Comparison of ENCODE assay signal across 9 cellular contexts in genomic region chr20:51447097-51447764, GRCh38.
DNase-seq lines count a peak whose midpoint lies in the region; ATAC-seq and TF ChIP-seq lines count a peak whose summit lies in the region.
"Had no signal": no experiment of that assay in that cellular context is flagged by ENCODE, and none has a peak within 500 bp of the region (broad histone marks: within the 10 kb centered on the region; RNA-seq: fewer than 3 reads in every experiment).

No MANE protein-coding gene starts in this region.

- ATAC-seq in left lung = peak; percentile 56

- dilution Hi-C loops in mammary epithelial cell (cut with HindIII; ENCODE audit: low sequenced_read_pairs) = no loop called here

- peak overlapping the region; percentile 55 for H3K4me2 ChIP-seq in mammary epithelial cell (ENCODE audit: insufficient read depth, low read depth, low read length)
- H3K4me2 ChIP-seq in MM.1S (ENCODE audit: low read depth, low read length) = no peak overlapping the region

- no peaks in the 10 kb centered on the region; the same call in 1 of the 2 replicates for H3K4me1 ChIP-seq in HUES48 (ENCODE audit: control insufficient read depth, insufficient read depth, low read length)
- H3K4me1 ChIP-seq in mammary epithelial cell (ENCODE audit: insufficient read depth, low read length) = peaks cover 21% of the 10 kb centered on the region
- peaks cover 6 to 9% of the 10 kb centered on the region in 2 donors for H3K4me1 ChIP-seq in left lung
- peaks cover 11% of the 10 kb centered on the region for H3K4me1 ChIP-seq in testis
- H3K4me1 ChIP-seq in MM.1S (ENCODE audit: low read length) = no peaks in the 10 kb centered on the region

- no peak overlapping the region for H3K9ac ChIP-seq in HUES48 (ENCODE audit: low read depth, low read length)
- no peak overlapping the region for H3K9ac ChIP-seq in mammary epithelial cell (ENCODE audit: insufficient read depth, low read length)
- H3K9ac ChIP-seq in MM.1S (ENCODE audit: low read length) = no peak overlapping the region

- no peaks in the 10 kb centered on the region for H3K9me2 ChIP-seq in MM.1S (replicated peaks; ENCODE audit: insufficient read depth, low read length)

- TF ChIP-seq POLR2A in testis (IDR thresholded peaks at IDR 0.05) = no peak

- no peak overlapping the region for H2AFZ ChIP-seq in mammary epithelial cell (ENCODE audit: low read depth, low read length)
- no peak overlapping the region for H2AFZ ChIP-seq in MM.1S (ENCODE audit: low read length)

- intact Hi-C loops in mammary epithelial cell (cut with micrococcal nuclease) = loop anchor here (1.0 kb wide), 1 partner anchor 9 kb away; no protein-coding TSS in a partner anchor
- intact Hi-C loops in left lung (cut with DNase I) = no loop called here
- intact Hi-C loops in testis (cut with DNase I; ENCODE audit: low total_unique reads) = no loop called here

- H3K9me3 ChIP-seq in HUES48 (ENCODE audit: control insufficient read depth, insufficient read depth, low read length) (no peaks in the 10 kb centered on the region), mammary epithelial cell (replicated peaks; ENCODE audit: insufficient read depth, low read length) (no peaks in the 10 kb centered on the region), left lung (no peaks in the 10 kb centered on the region), testis (no peaks in the 10 kb centered on the region), MM.1S (replicated peaks; ENCODE audit: insufficient read depth, low read length) (no peaks in the 10 kb centered on the region)
- H3K9me3 ChIP-seq: upper lobe of left lung had no signal

- DNase-seq in mammary epithelial cell (peak; percentile 88), left lung (no peak), testis (peak; percentile 76), NCI-H2196 (lab: John Stamatoyannopoulos, UW; ENCODE audit: unreplicated experiment) (no peak), MM.1S (no peak), GM20000 (ENCODE audit: low spot score) (no peak)
- no peak for DNase-seq in stimulated activated CD8-positive, alpha-beta memory T cell treated with anti-CD3 and anti-CD28 coated beads, Interleukin-4, amount 100 ng/mL, for 48 hours
- DNase-seq: upper lobe of left lung had no signal

- in situ Hi-C loops in mammary epithelial cell (cut with MboI; ENCODE audit: low sequenced_read_pairs in 2 of 2) = no loop called here

- WGBS in mammary epithelial cell (ENCODE audit: low coverage, missing lambda C conversion rate) = 2% methylated on average over 13 of the region's 14 CpGs
- WGBS in testis, 2 donors = 26 to 34% methylated on average over 14 of the region's 14 CpGs

- TF ChIP-seq CTCF in mammary epithelial cell (conservative IDR thresholded peaks at IDR 0.05 in 1 of 2, IDR thresholded peaks at IDR 0.05 in 1 of 2; ENCODE audit: extremely low read depth in 1 of 2, insufficient read depth in 1 of 2, low read depth in 1 of 2, low read length in 2 of 2) (no peak), left lung (IDR thresholded peaks at IDR 0.05) (no peak), testis (IDR thresholded peaks at IDR 0.05) (no peak), MM.1S (IDR thresholded peaks at IDR 0.05; ENCODE audit: low read length) (no peak), GM20000 (IDR thresholded peaks at IDR 0.05; ENCODE audit: extremely low read depth, missing control alignments) (no peak)

- no peaks in the 10 kb centered on the region for H3F3A ChIP-seq in MM.1S (ENCODE audit: insufficient read depth, low read length)

- H3K36me3 ChIP-seq in HUES48 (ENCODE audit: control insufficient read depth, insufficient read depth, low read length) (no peaks in the 10 kb centered on the region), mammary epithelial cell (ENCODE audit: insufficient read depth, low read length) (no peaks in the 10 kb centered on the region), left lung (no peaks in the 10 kb centered on the region), testis (ENCODE audit: low read depth, missing control alignments) (no peaks in the 10 kb centered on the region), MM.1S (replicated peaks; ENCODE audit: insufficient read depth, low read length) (no peaks in the 10 kb centered on the region)
- H3K36me3 ChIP-seq: upper lobe of left lung had no signal

- no TSS peak for BruUV-seq in mammary epithelial cell (replicated peaks; lab: Mats Ljungman, UMichigan)

- CTCF ChIA-PET in mammary epithelial cell (lab: Charles Lee; ENCODE audit: low non-redundant PET) = no interaction called here

- H3K4me3 ChIP-seq in HUES48 (ENCODE audit: low read depth, low read length) (no peak overlapping the region), mammary epithelial cell (replicated peaks in 1 of 3; ENCODE audit: insufficient read depth in 1 of 3, low read depth in 2 of 3, low read length in 3 of 3) (no peak overlapping the region), left lung (no peak overlapping the region), testis (no peak overlapping the region), MM.1S (ENCODE audit: low read length) (no peak overlapping the region)
- H3K4me3 ChIP-seq: upper lobe of left lung had no signal

- H3K79me2 ChIP-seq in mammary epithelial cell (ENCODE audit: insufficient read depth, low read length) (no peaks in the 10 kb centered on the region), MM.1S (ENCODE audit: low read length) (0 out of 2 replicates have a peak, but pooled peaks cover 6% of the 10 kb centered on the region)

- H3K27ac ChIP-seq in HUES48 (ENCODE audit: low read depth, low read length) (peak overlapping the region; percentile 79), mammary epithelial cell (ENCODE audit: insufficient read depth, low read depth, low read length) (peak overlapping the region; percentile 37), left lung (peak overlapping the region; percentile 4 to 10), testis (peak overlapping the region in 1 of 2 donors; percentile 10), MM.1S (ENCODE audit: low read length) (no peak overlapping the region)

- H3K27me3 ChIP-seq in HUES48 (ENCODE audit: control insufficient read depth, insufficient read depth, low read length) (no peaks in the 10 kb centered on the region), mammary epithelial cell (ENCODE audit: insufficient read depth, low read length) (no peaks in the 10 kb centered on the region), left lung (no peaks in the 10 kb centered on the region), testis (no peaks in the 10 kb centered on the region), MM.1S (replicated peaks; ENCODE audit: insufficient read depth, low read length) (no peaks in the 10 kb centered on the region)
- H3K27me3 ChIP-seq: upper lobe of left lung had no signal

- H4K20me1 ChIP-seq in mammary epithelial cell (ENCODE audit: insufficient read depth, low read length) = no peaks in the 10 kb centered on the region
- no peaks in the 10 kb centered on the region for H4K20me1 ChIP-seq in MM.1S (ENCODE audit: insufficient read depth, low read length)

Comparison
In these comparisons a context has a peak if more than half of its experiments do, and no peak if none do; other contexts are left out.
1. DNase-seq: peak in mammary epithelial cell (single experiment) and testis (single experiment); none in left lung (0 of 2), NCI-H2196 (single experiment), stimulated activated CD8-positive, alpha-beta memory T cell treated with anti-CD3 and anti-CD28 coated beads, Interleukin-4, amount 100 ng/mL, for 48 hours (single experiment), MM.1S (single experiment) and GM20000 (single experiment).